11 cellular contexts compared by ENCODE assay signal in the genomic region with DNA sequence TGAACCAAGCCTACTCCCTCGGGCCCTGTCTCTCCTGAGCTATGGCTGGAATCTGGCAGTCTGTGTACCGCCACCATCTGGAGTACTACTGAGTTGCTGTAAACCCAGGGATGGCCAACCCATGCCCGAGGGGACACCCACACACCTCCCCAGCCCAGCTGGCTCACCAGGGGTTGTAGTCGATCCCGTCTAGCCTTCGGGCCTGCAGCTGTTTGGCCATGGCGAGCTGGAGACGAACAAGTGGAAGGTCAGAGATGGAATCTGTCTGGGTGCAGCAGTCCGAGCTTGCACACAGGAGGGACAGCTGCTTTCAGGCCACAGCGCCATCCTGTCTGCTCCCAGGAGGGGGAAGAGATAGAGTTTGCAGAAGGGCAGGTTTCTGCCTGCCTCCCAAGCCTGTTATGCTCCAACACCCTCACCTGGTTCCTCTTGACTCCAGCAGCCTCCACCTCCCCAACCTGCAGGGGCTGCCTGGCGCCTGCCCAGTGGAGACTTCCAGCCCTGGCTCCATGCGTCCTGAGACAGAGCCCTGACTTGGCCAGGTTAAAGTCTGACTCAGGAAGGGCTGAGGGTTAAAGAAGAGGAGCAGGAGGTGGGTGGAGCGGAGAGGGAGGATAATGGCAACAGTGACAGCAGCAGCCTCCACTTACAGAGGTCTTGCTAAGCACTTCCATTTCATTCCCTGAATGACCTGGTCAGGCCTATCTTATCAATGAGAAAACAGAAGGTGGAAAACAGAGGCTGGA. TPM values are rescaled to one million over a fixed set of nuclear protein-coding genes. Genes with fewer than 3 reads are reported as not detected.
DNase-seq lines count a peak whose midpoint lies in the region; ATAC-seq and TF ChIP-seq lines count a peak whose summit lies in the region.
"Had no signal": no experiment of that assay in that cellular context is flagged by ENCODE, and none has a peak within 500 bp of the region (broad histone marks: within the 10 kb centered on the region; RNA-seq: fewer than 3 reads in every experiment).

No MANE protein-coding gene starts in this region.

- intact Hi-C loops in prostate gland (cut with DNase I): no loop called here
- intact Hi-C loops in head of caudate nucleus (cut with DNase I): no loop called here

- no peaks in the 10 kb centered on the region for H3K4me1 ChIP-seq in prostate gland (replicated peaks)

- WGBS in prostate gland: 43% methylated on average over 13 of the region's 13 CpGs

- POLR2A ChIA-PET in activated CD8-positive, alpha-beta T cell treated with anti-CD3 and anti-CD28 coated beads, Interleukin-2, amount 10 ng/mL, durations not matched to agents 7 days and 5 days (lab: Charles Lee): no interaction called here

- no peak overlapping the region for H3K4me3 Mint-ChIP-seq in activated CD8-positive, alpha-beta T cell treated with anti-CD3 and anti-CD28 coated beads, Interleukin-2, amount 10 ng/mL, durations not matched to agents 7 days and 5 days
- H3K4me3 Mint-ChIP-seq: natural killer cell had no signal

- H3K27me3 ChIP-seq in prostate gland (replicated peaks; ENCODE audit: insufficient read depth): no peaks in the 10 kb centered on the region

- H3K4me3 ChIP-seq in prostate gland: no peak overlapping the region

- no peak for ATAC-seq in activated CD8-positive, alpha-beta T cell treated with anti-CD3 and anti-CD28 coated beads, Interleukin-2, amount 10 ng/mL, durations not matched to agents 7 days and 5 days

- no peaks in the 10 kb centered on the region for H3K27me3 Mint-ChIP-seq in activated CD8-positive, alpha-beta T cell treated with anti-CD3 and anti-CD28 coated beads, Interleukin-2, amount 10 ng/mL, durations not matched to agents 7 days and 5 days (ENCODE audit: low read depth)

- no peaks in the 10 kb centered on the region for H3K9me3 Mint-ChIP-seq in activated CD8-positive, alpha-beta T cell treated with anti-CD3 and anti-CD28 coated beads, Interleukin-2, amount 10 ng/mL, durations not matched to agents 7 days and 5 days (ENCODE audit: insufficient read depth)
- H3K9me3 Mint-ChIP-seq: natural killer cell had no signal

- peaks cover 3% of the 10 kb centered on the region for H3K4me1 Mint-ChIP-seq in activated CD8-positive, alpha-beta T cell treated with anti-CD3 and anti-CD28 coated beads, Interleukin-2, amount 10 ng/mL, durations not matched to agents 7 days and 5 days (ENCODE audit: low read depth)
- H3K4me1 Mint-ChIP-seq: natural killer cell had no signal

- no peaks in the 10 kb centered on the region for H3K9me3 ChIP-seq in prostate gland

- no peaks in the 10 kb centered on the region for H3K36me3 ChIP-seq in prostate gland

- DNase-seq in GM13976 (ENCODE audit: low spot score): peak; percentile 20
- peak; percentile 94 for DNase-seq in NCI-H510A treated with DMSO at 0.1 percent for 48 hours (lab: John Stamatoyannopoulos, UW)
- peak; percentile 63 for DNase-seq in epithelial cell of prostate (ENCODE audit: low read depth, low spot score)
- DNase-seq in prostate gland (ENCODE audit: low spot score): peak; percentile 62
- DNase-seq in activated CD8-positive, alpha-beta T cell treated with anti-CD3 and anti-CD28 coated beads, Interleukin-2, amount 10 ng/mL, durations not matched to agents 7 days and 5 days: no peak
- DNase-seq in activated CD4-positive, alpha-beta T cell treated with anti-CD3 and anti-CD28 coated beads for 1 hour: no peak
- no peak for DNase-seq in head of caudate nucleus
- no peak for DNase-seq in SKM-1 (lab: John Stamatoyannopoulos, UW; ENCODE audit: unreplicated experiment)
- DNase-seq: activated CD8-positive, alpha-beta memory T cell treated with anti-CD3 and anti-CD28 coated beads for 24 hours; KG1; natural killer cell had no signal

- TF ChIP-seq CTCF in GM13976 (IDR thresholded peaks at IDR 0.05; ENCODE audit: borderline replicate concordance, control extremely low read depth, extremely low read depth, insufficient read depth, missing control alignments) (no peak), prostate gland (IDR thresholded peaks at IDR 0.05) (peak in 2 of 4 experiments; percentile 21 to 22)

- H3K27ac ChIP-seq in epithelial cell of prostate: peak overlapping the region; percentile 59
- H3K27ac ChIP-seq in prostate gland: peak overlapping the region; percentile 53 to 59

- in situ Hi-C loops in GM13976 (cut with MboI; ENCODE audit: low sequenced_read_pairs, unreplicated experiment): no loop called here

- CTCF ChIA-PET in activated CD8-positive, alpha-beta T cell treated with anti-CD3 and anti-CD28 coated beads, Interleukin-2, amount 10 ng/mL, durations not matched to agents 7 days and 5 days (lab: Charles Lee): interaction anchor here (0.7 to 1.9 kb wide), 4 partner anchors 17 to 83 kb away, joined by 3 to 5 read pairs (median 3); a partner anchor contains a TSS

- TF ChIP-seq POLR2A in prostate gland (IDR thresholded peaks at IDR 0.05): no peak

- H3K36me3 Mint-ChIP-seq in activated CD8-positive, alpha-beta T cell treated with anti-CD3 and anti-CD28 coated beads, Interleukin-2, amount 10 ng/mL, durations not matched to agents 7 days and 5 days (ENCODE audit: low read depth): peaks cover 5% of the 10 kb centered on the region
- H3K36me3 Mint-ChIP-seq: natural killer cell had no signal

- H3K27ac Mint-ChIP-seq in activated CD8-positive, alpha-beta T cell treated with anti-CD3 and anti-CD28 coated beads, Interleukin-2, amount 10 ng/mL, durations not matched to agents 7 days and 5 days: no peak overlapping the region
- H3K27ac Mint-ChIP-seq: natural killer cell had no signal

RNA-seq across cellular contexts. Expression of a gene that starts 15.8 kb away (rescaled TPM):
- 10 to 100 TPM; 45.8 to 47.5 TPM for total RNA-seq in prostate gland
- 10 to 100 TPM; 77.3 to 81.2 TPM for total RNA-seq in activated CD8-positive, alpha-beta T cell treated with anti-CD3 and anti-CD28 coated beads, Interleukin-2, amount 10 ng/mL, durations not matched to agents 7 days and 5 days

RNA-seq across cellular contexts. Expression of a gene that starts 27.1 kb away (rescaled TPM):
- 10 to 100 TPM; 29.9 to 87.2 TPM for total RNA-seq in prostate gland
- total RNA-seq in activated CD8-positive, alpha-beta T cell treated with anti-CD3 and anti-CD28 coated beads, Interleukin-2, amount 10 ng/mL, durations not matched to agents 7 days and 5 days: 10 to 100 TPM; 23.9 to 24.7 TPM

RNA-seq across cellular contexts. Expression of a gene that starts 36.4 kb away (rescaled TPM):
- 10 to 100 TPM; 13.1 to 24.1 TPM for total RNA-seq in prostate gland
- 10 to 100 TPM; 12.6 to 13.0 TPM for total RNA-seq in activated CD8-positive, alpha-beta T cell treated with anti-CD3 and anti-CD28 coated beads, Interleukin-2, amount 10 ng/mL, durations not matched to agents 7 days and 5 days

RNA-seq across cellular contexts. Expression of a gene that starts 36.6 kb away (rescaled TPM):
- 10 to 100 TPM; 78.2 to 78.8 TPM for total RNA-seq in prostate gland
- 10 to 100 TPM; 26.1 to 27.2 TPM for total RNA-seq in activated CD8-positive, alpha-beta T cell treated with anti-CD3 and anti-CD28 coated beads, Interleukin-2, amount 10 ng/mL, durations not matched to agents 7 days and 5 days

RNA-seq across cellular contexts. Expression of a gene that starts 58.3 kb away (rescaled TPM):
- 10 to 100 TPM; 23.5 to 29.4 TPM for total RNA-seq in prostate gland
- total RNA-seq in activated CD8-positive, alpha-beta T cell treated with anti-CD3 and anti-CD28 coated beads, Interleukin-2, amount 10 ng/mL, durations not matched to agents 7 days and 5 days: 10 to 100 TPM; 19.1 to 22.5 TPM

Comparison
In these comparisons a context has a peak if more than half of its experiments do, and no peak if none do; other contexts are left out.
1. DNase-seq: peak in GM13976 (single experiment), NCI-H510A treated with DMSO at 0.1 percent for 48 hours (single experiment), epithelial cell of prostate (single experiment) and prostate gland (single experiment); none in activated CD8-positive, alpha-beta T cell treated with anti-CD3 and anti-CD28 coated beads, Interleukin-2, amount 10 ng/mL, durations not matched to agents 7 days and 5 days (single experiment), activated CD4-positive, alpha-beta T cell treated with anti-CD3 and anti-CD28 coated beads for 1 hour (single experiment), head of caudate nucleus (0 of 42) and SKM-1 (single experiment).